In the genomic region with DNA sequence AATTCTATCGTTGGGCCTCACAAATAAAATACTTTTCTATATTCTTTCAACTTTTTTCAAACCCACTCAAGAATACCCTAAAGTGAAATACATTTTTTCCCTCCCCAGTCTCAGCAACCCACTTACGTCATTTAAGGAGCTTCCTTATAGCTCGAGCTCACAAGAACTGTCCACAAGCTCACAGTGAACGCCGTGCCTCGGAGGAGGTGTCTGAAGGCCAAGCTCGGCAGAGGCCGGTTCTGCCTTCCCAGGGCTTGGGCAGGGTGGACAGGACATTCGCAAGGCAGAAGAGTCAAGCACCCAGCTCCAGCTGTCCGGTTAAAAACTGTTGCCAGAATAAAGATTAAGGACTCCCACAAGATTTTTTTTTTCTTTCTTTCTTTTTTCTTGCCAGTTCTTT, we compare ENCODE assay signal across 1 cellular context.
TF ChIP-seq lines count a peak whose summit lies in the region.

No MANE protein-coding gene starts in this region.

TF ChIP-seq in GM23338, 12 proteins besides CTCF, POLR2A, EP300 and RAD21 (continued from another document):
- TF ChIP-seq, protein P1, sequence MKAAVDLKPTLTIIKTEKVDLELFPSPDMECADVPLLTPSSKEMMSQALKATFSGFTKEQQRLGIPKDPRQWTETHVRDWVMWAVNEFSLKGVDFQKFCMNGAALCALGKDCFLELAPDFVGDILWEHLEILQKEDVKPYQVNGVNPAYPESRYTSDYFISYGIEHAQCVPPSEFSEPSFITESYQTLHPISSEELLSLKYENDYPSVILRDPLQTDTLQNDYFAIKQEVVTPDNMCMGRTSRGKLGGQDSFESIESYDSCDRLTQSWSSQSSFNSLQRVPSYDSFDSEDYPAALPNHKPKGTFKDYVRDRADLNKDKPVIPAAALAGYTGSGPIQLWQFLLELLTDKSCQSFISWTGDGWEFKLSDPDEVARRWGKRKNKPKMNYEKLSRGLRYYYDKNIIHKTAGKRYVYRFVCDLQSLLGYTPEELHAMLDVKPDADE (IDR thresholded peaks at IDR 0.05) = no peak
- TF ChIP-seq, protein P2, sequence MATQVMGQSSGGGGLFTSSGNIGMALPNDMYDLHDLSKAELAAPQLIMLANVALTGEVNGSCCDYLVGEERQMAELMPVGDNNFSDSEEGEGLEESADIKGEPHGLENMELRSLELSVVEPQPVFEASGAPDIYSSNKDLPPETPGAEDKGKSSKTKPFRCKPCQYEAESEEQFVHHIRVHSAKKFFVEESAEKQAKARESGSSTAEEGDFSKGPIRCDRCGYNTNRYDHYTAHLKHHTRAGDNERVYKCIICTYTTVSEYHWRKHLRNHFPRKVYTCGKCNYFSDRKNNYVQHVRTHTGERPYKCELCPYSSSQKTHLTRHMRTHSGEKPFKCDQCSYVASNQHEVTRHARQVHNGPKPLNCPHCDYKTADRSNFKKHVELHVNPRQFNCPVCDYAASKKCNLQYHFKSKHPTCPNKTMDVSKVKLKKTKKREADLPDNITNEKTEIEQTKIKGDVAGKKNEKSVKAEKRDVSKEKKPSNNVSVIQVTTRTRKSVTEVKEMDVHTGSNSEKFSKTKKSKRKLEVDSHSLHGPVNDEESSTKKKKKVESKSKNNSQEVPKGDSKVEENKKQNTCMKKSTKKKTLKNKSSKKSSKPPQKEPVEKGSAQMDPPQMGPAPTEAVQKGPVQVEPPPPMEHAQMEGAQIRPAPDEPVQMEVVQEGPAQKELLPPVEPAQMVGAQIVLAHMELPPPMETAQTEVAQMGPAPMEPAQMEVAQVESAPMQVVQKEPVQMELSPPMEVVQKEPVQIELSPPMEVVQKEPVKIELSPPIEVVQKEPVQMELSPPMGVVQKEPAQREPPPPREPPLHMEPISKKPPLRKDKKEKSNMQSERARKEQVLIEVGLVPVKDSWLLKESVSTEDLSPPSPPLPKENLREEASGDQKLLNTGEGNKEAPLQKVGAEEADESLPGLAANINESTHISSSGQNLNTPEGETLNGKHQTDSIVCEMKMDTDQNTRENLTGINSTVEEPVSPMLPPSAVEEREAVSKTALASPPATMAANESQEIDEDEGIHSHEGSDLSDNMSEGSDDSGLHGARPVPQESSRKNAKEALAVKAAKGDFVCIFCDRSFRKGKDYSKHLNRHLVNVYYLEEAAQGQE (IDR thresholded peaks at IDR 0.05; ENCODE audit: unreplicated experiment) = no peak
- TF ChIP-seq STAT1 (IDR thresholded peaks at IDR 0.05; ENCODE audit: unreplicated experiment) = no peak
- TF ChIP-seq CREB1 (CRISPR knock-in tag; IDR thresholded peaks at IDR 0.05; ENCODE audit: low read depth) = no peak
- no peak for TF ChIP-seq EZH2phosphoT487 (IDR thresholded peaks at IDR 0.05; ENCODE audit: unreplicated experiment)
- TF ChIP-seq EZH2 (IDR thresholded peaks at IDR 0.05; ENCODE audit: low read depth, unreplicated experiment) = no peak
- no peak for TF ChIP-seq JUNB (IDR thresholded peaks at IDR 0.05; ENCODE audit: unreplicated experiment)
- no peak for TF ChIP-seq NANOG (IDR thresholded peaks at IDR 0.05; ENCODE audit: borderline replicate concordance)
- TF ChIP-seq ZNF331 (CRISPR knock-in tag; IDR thresholded peaks at IDR 0.05; ENCODE audit: low read depth) = no peak
